Comparison of ENCODE assay signal across 22 cellular contexts in the genomic region with DNA sequence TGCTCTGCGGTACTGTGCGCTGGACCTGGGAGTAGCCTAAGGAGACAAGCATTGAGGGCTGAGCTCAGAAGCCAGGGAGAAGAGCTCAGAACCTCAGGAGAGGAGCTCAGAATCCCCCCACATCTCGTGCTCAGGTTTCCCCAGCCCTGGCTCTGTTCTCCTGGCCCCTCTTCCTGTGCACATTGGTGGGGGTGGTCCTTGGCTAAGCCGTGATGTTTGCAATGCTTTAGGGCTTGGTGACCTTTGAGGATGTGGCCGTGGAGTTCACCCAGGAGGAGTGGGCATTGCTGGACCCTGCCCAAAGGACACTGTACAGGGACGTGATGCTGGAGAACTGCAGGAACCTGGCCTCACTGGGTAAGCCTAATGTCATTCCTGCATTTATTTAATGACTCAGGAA. TPM values are rescaled to one million over a fixed set of nuclear protein-coding genes. Genes with fewer than 3 reads are reported as not detected.
DNase-seq lines count a peak whose midpoint lies in the region; ATAC-seq, FAIRE-seq and TF ChIP-seq lines count a peak whose summit lies in the region.
"Had no signal": no experiment of that assay in that cellular context is flagged by ENCODE, and none has a peak within 500 bp of the region (broad histone marks: within the 10 kb centered on the region; RNA-seq: fewer than 3 reads in every experiment).

No MANE protein-coding gene starts in this region.

- peaks cover 36% of the 10 kb centered on the region for H3K9me3 Mint-ChIP-seq in activated CD8-positive, alpha-beta memory T cell treated with anti-CD3 and anti-CD28 coated beads, Interleukin-2, amount 10 ng/mL, durations not matched to agents 7 days and 5 days (ENCODE audit: low read depth)
- H3K9me3 Mint-ChIP-seq in endothelial cell (ENCODE audit: unreplicated experiment) (peaks cover 42% of the 10 kb centered on the region), osteocyte (ENCODE audit: unreplicated experiment) (peaks cover 31% of the 10 kb centered on the region), type B pancreatic cell (peaks cover 11% of the 10 kb centered on the region)

- DNase-seq in activated CD8-positive, alpha-beta memory T cell treated with anti-CD3 and anti-CD28 coated beads, Interleukin-2, amount 50 U/mL, for 48 hours, result peak; percentile 20
- DNase-seq in activated CD8-positive, alpha-beta memory T cell treated with anti-CD3 and anti-CD28 coated beads, Interleukin-2, amount 10 ng/mL, durations not matched to agents 7 days and 5 days, result no peak
- DNase-seq in GM12891 (ENCODE audit: insufficient read length, low spot score), result no peak
- DNase-seq in endothelial cell (ENCODE audit: low spot score), result no peak
- peak; percentile 67 for DNase-seq in osteocyte (ENCODE audit: extremely low spot score, unreplicated experiment)
- DNase-seq in stimulated activated CD4-positive, alpha-beta T cell treated with anti-CD3 and anti-CD28 coated beads, Interleukin-1b, Interleukin-23, amount 100 ng/mL, for 48 hours, result no peak
- DNase-seq in type B pancreatic cell (ENCODE audit: extremely low spot score, unreplicated experiment), result no peak
- DNase-seq: C1 segment of cervical spinal cord; Calu3; CD4-positive, alpha-beta memory T cell; COR-L47; DMS153; EL; GDM1; GOT3; HFFc6 had no signal

- H3K27ac Mint-ChIP-seq in activated CD8-positive, alpha-beta memory T cell treated with anti-CD3 and anti-CD28 coated beads, Interleukin-2, amount 10 ng/mL, durations not matched to agents 7 days and 5 days, result no peak overlapping the region
- H3K27ac Mint-ChIP-seq in endothelial cell (ENCODE audit: unreplicated experiment), result no peak overlapping the region
- H3K27ac Mint-ChIP-seq in osteocyte (ENCODE audit: unreplicated experiment), result no peak overlapping the region
- no peak overlapping the region for H3K27ac Mint-ChIP-seq in type B pancreatic cell
- H3K27ac Mint-ChIP-seq: HFFc6 had no signal

- H3K27me3 Mint-ChIP-seq in activated CD8-positive, alpha-beta memory T cell treated with anti-CD3 and anti-CD28 coated beads, Interleukin-2, amount 10 ng/mL, durations not matched to agents 7 days and 5 days, result no peaks in the 10 kb centered on the region
- H3K27me3 Mint-ChIP-seq in endothelial cell (ENCODE audit: unreplicated experiment) (no peaks in the 10 kb centered on the region), osteocyte (ENCODE audit: unreplicated experiment) (no peaks in the 10 kb centered on the region), type B pancreatic cell (no peaks in the 10 kb centered on the region)
- H3K27me3 Mint-ChIP-seq: CD4-positive, alpha-beta memory T cell had no signal

- peaks cover 89% of the 10 kb centered on the region for H3K36me3 Mint-ChIP-seq in activated CD8-positive, alpha-beta memory T cell treated with anti-CD3 and anti-CD28 coated beads, Interleukin-2, amount 10 ng/mL, durations not matched to agents 7 days and 5 days
- peaks cover 82% of the 10 kb centered on the region for H3K36me3 Mint-ChIP-seq in endothelial cell (ENCODE audit: low read depth, unreplicated experiment)
- H3K36me3 Mint-ChIP-seq in osteocyte (ENCODE audit: unreplicated experiment), result peaks cover 80% of the 10 kb centered on the region
- H3K36me3 Mint-ChIP-seq in type B pancreatic cell, result peaks cover 65% of the 10 kb centered on the region

- FAIRE-seq in GM12891 (lab: Jason Lieb, UNC), result peak; percentile 9
- FAIRE-seq: GM12878, GM18507, H54 had no signal

- H3K4me1 Mint-ChIP-seq in activated CD8-positive, alpha-beta memory T cell treated with anti-CD3 and anti-CD28 coated beads, Interleukin-2, amount 10 ng/mL, durations not matched to agents 7 days and 5 days, result peaks cover 7% of the 10 kb centered on the region
- no peaks in the 10 kb centered on the region for H3K4me1 Mint-ChIP-seq in endothelial cell (ENCODE audit: unreplicated experiment)
- peaks cover 3% of the 10 kb centered on the region for H3K4me1 Mint-ChIP-seq in osteocyte (ENCODE audit: unreplicated experiment)
- no peaks in the 10 kb centered on the region for H3K4me1 Mint-ChIP-seq in type B pancreatic cell (ENCODE audit: unreplicated experiment)

- H3K4me3 Mint-ChIP-seq in activated CD8-positive, alpha-beta memory T cell treated with anti-CD3 and anti-CD28 coated beads, Interleukin-2, amount 10 ng/mL, durations not matched to agents 7 days and 5 days, result no peak overlapping the region
- peak overlapping the region; percentile 82 for H3K4me3 Mint-ChIP-seq in endothelial cell (ENCODE audit: unreplicated experiment)
- no peak overlapping the region for H3K4me3 Mint-ChIP-seq in osteocyte (ENCODE audit: unreplicated experiment)
- H3K4me3 Mint-ChIP-seq in type B pancreatic cell, result no peak overlapping the region
- H3K4me3 Mint-ChIP-seq: CD4-positive, alpha-beta memory T cell; HFFc6 had no signal

- ATAC-seq in activated CD8-positive, alpha-beta memory T cell treated with anti-CD3 and anti-CD28 coated beads, Interleukin-2, amount 10 ng/mL, durations not matched to agents 7 days and 5 days, result no peak
- ATAC-seq: GM12878 had no signal

- TF ChIP-seq CTCF in endothelial cell (IDR thresholded peaks at IDR 0.05; ENCODE audit: unreplicated experiment) (no peak), osteocyte (IDR thresholded peaks at IDR 0.05) (no peak), type B pancreatic cell (conservative IDR thresholded peaks at IDR 0.05) (no peak)

- CTCF ChIA-PET in activated CD8-positive, alpha-beta memory T cell treated with anti-CD3 and anti-CD28 coated beads, Interleukin-2, amount 10 ng/mL, durations not matched to agents 7 days and 5 days (lab: Charles Lee), result interaction anchor here (0.7 kb wide), 1 partner anchor 45 kb away, joined by 4 read pairs; no protein-coding TSS in a partner anchor

- TF ChIP-seq POLR2A in GM12891 (IDR thresholded peaks at IDR 0.05; ENCODE audit: low read depth, low read length), result no peak

TF ChIP-seq in GM12891, 5 proteins besides CTCF, POLR2A, EP300 and RAD21:
- TF ChIP-seq POU2F2 (IDR thresholded peaks at IDR 0.05; ENCODE audit: low read depth, low read length) (no peak), TAF1 (IDR thresholded peaks at IDR 0.05; ENCODE audit: low read depth, low read length) (no peak), SPI1 (IDR thresholded peaks at IDR 0.05; ENCODE audit: low read depth, low read length) (no peak), PAX5 (IDR thresholded peaks at IDR 0.05; ENCODE audit: insufficient read depth, low read length, severe bottlenecking) (no peak), POLR2AphosphoS5 (IDR thresholded peaks at IDR 0.05; ENCODE audit: low read depth, low read length) (no peak)

RNA-seq across cellular contexts. Expression of a gene that starts 6.6 kb away (rescaled TPM):
- 10 to 100 TPM; 13.3 to 13.5 TPM for total RNA-seq in activated CD8-positive, alpha-beta memory T cell treated with anti-CD3 and anti-CD28 coated beads, Interleukin-2, amount 10 ng/mL, durations not matched to agents 7 days and 5 days
- 1.9 TPM for polyA plus RNA-seq in GM12891 (2012; ENCODE audit: low read depth, missing spikeins)
- total RNA-seq in endothelial cell (ENCODE audit: unreplicated experiment), result 10.3 TPM
- total RNA-seq in osteocyte, result 13.5 and 13.6 TPM in 2 replicates
- total RNA-seq in type B pancreatic cell (ENCODE audit: low replicate concordance), result 13.7 TPM in 2 replicates

RNA-seq across cellular contexts. Expression of a gene that starts 17.7 kb away (rescaled TPM):
- total RNA-seq in activated CD8-positive, alpha-beta memory T cell treated with anti-CD3 and anti-CD28 coated beads, Interleukin-2, amount 10 ng/mL, durations not matched to agents 7 days and 5 days, result not detected
- 0.23 TPM for polyA plus RNA-seq in GM12891 (2012; ENCODE audit: low read depth, missing spikeins)
- total RNA-seq in endothelial cell (ENCODE audit: unreplicated experiment) (not detected), osteocyte (not detected in 2 replicates), type B pancreatic cell (ENCODE audit: low replicate concordance) (not detected in 2 replicates)
- total RNA-seq: A172; Calu3; CD4-positive, alpha-beta memory T cell; GM12878; HFFc6 had no signal
- polyA plus RNA-seq: BJ; CD4-positive, alpha-beta memory T cell; GM12878 had no signal

RNA-seq across cellular contexts. Expression of a gene that starts 27.0 kb away (rescaled TPM):
- total RNA-seq in activated CD8-positive, alpha-beta memory T cell treated with anti-CD3 and anti-CD28 coated beads, Interleukin-2, amount 10 ng/mL, durations not matched to agents 7 days and 5 days, result not detected
- polyA plus RNA-seq in GM12891 (2012; ENCODE audit: low read depth, missing spikeins), result 0.22 TPM
- not detected for total RNA-seq in endothelial cell (ENCODE audit: unreplicated experiment)
- not detected in 2 replicates for total RNA-seq in osteocyte
- not detected in 2 replicates for total RNA-seq in type B pancreatic cell (ENCODE audit: low replicate concordance)
- total RNA-seq: A172; A673; Calu3; CD4-positive, alpha-beta memory T cell; GM12878; HFFc6 had no signal
- polyA plus RNA-seq: BJ; CD4-positive, alpha-beta memory T cell; GM12878 had no signal

RNA-seq across cellular contexts. Expression of a gene that starts 36.2 kb away (rescaled TPM):
- total RNA-seq in activated CD8-positive, alpha-beta memory T cell treated with anti-CD3 and anti-CD28 coated beads, Interleukin-2, amount 10 ng/mL, durations not matched to agents 7 days and 5 days, result not detected
- polyA plus RNA-seq in GM12891 (2012; ENCODE audit: low read depth, missing spikeins), result not detected
- not detected for total RNA-seq in endothelial cell (ENCODE audit: unreplicated experiment)
- total RNA-seq in osteocyte, result not detected in 2 replicates
- not detected in 2 replicates for total RNA-seq in type B pancreatic cell (ENCODE audit: low replicate concordance)
- total RNA-seq: A172; A673; Calu3; CD4-positive, alpha-beta memory T cell; GM12878; HFFc6 had no signal
- polyA plus RNA-seq: BJ; CD4-positive, alpha-beta memory T cell; GM12878 had no signal

RNA-seq across cellular contexts. Expression of a gene that starts 45.8 kb away (rescaled TPM):
- total RNA-seq in activated CD8-positive, alpha-beta memory T cell treated with anti-CD3 and anti-CD28 coated beads, Interleukin-2, amount 10 ng/mL, durations not matched to agents 7 days and 5 days, result not detected
- not detected for polyA plus RNA-seq in GM12891 (2012; ENCODE audit: low read depth, missing spikeins)
- total RNA-seq in endothelial cell (ENCODE audit: unreplicated experiment) (not detected), osteocyte (not detected in 2 replicates), type B pancreatic cell (ENCODE audit: low replicate concordance) (not detected in 2 replicates)
- total RNA-seq: A172; Calu3; CD4-positive, alpha-beta memory T cell; GM12878; HFFc6 had no signal
- polyA plus RNA-seq: BJ; CD4-positive, alpha-beta memory T cell; GM12878 had no signal

Comparison
In these comparisons a context has a peak if more than half of its experiments do, and no peak if none do; other contexts are left out.
1. DNase-seq: peak in activated CD8-positive, alpha-beta memory T cell treated with anti-CD3 and anti-CD28 coated beads, Interleukin-2, amount 50 U/mL, for 48 hours (single experiment) and osteocyte (single experiment); none in activated CD8-positive, alpha-beta memory T cell treated with anti-CD3 and anti-CD28 coated beads, Interleukin-2, amount 10 ng/mL, durations not matched to agents 7 days and 5 days (single experiment), GM12891 (single experiment), endothelial cell (single experiment), stimulated activated CD4-positive, alpha-beta T cell treated with anti-CD3 and anti-CD28 coated beads, Interleukin-1b, Interleukin-23, amount 100 ng/mL, for 48 hours (single experiment) and type B pancreatic cell (single experiment).